Comparison of ENCODE assay signal across 22 cellular contexts in the genomic region with DNA sequence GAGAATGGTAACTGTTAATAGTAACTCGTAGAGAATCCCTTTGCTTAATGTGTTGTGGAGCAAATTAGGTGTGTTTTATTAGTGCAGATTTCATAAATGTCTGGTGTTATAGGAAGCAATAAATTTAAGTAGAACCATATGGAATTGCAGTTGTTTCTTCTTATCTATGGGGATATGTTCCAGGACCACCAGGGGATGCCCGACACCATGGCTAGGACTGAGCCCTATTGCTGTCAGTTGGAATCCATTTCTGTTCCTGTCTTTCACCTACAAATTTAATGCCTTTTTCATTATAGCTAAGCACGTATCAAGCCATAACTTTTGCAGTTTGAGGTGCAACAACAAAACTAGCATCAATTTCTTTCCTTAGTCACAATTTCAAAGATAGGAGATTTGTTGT.
A peak's percentile ranks its signal among the peaks of the same experiment; 100 is the strongest.
DNase-seq lines count a peak whose midpoint lies in the region; ATAC-seq and TF ChIP-seq lines count a peak whose summit lies in the region.
"Had no signal": no experiment of that assay in that cellular context is flagged by ENCODE, and none has a peak within 500 bp of the region (broad histone marks: within the 10 kb centered on the region; RNA-seq: fewer than 3 reads in every experiment).

No MANE protein-coding gene starts in this region.

- no peak overlapping the region for H3K4ac ChIP-seq in IMR-90 (ENCODE audit: low read depth, low read length)

- no peak for DNase-seq in AG09309 (ENCODE audit: low read depth)
- no peak for DNase-seq in IMR-90
- no peak for DNase-seq in astrocyte of the spinal cord (ENCODE audit: low read depth, low spot score)
- DNase-seq in left kidney (ENCODE audit: low read depth, low spot score) = peak; percentile 41
- DNase-seq in kidney tubule cell (ENCODE audit: low spot score) = no peak
- DNase-seq in activated CD4-positive, alpha-beta T cell treated with anti-CD3 and anti-CD28 coated beads for 1 hour = no peak
- DNase-seq in nucleus accumbens (lab: John Stamatoyannopoulos, UW) = no peak
- DNase-seq in EL = no peak
- DNase-seq: activated CD8-positive, alpha-beta T cell treated with anti-CD3 and anti-CD28 coated beads, Interleukin-2, amount 10 ng/mL, durations not matched to agents 7 days and 5 days; activated T-cell treated with anti-CD3 and anti-CD28 coated beads, Interleukin-2, amount 50 U/mL, for 72 hours; DMS 273 treated with DMSO at 0.1 percent for 48 hours; H7; kidney glomerular epithelial cell; NCI-H1092 treated with DMSO at 0.1 percent for 48 hours; NCI-H2171 treated with DMSO at 0.1 percent for 48 hours; NCI-H774; retina; T-helper 1 cell; WERI-Rb-1 had no signal

- no peak overlapping the region for H4K91ac ChIP-seq in IMR-90 (ENCODE audit: insufficient read depth, low read depth, low read length)

- dilution Hi-C loops in IMR-90 (cut with HindIII; ENCODE audit: low sequenced_read_pairs, unreplicated experiment) = no loop called here

- TF ChIP-seq RAD21 in IMR-90 (IDR thresholded peaks at IDR 0.05; ENCODE audit: low read length) = peak; percentile 36; the same call in 1 of the 2 replicates

- H3K79me1 ChIP-seq in IMR-90 (ENCODE audit: low read depth in 1 of 2, low read length in 2 of 2) = no peaks in the 10 kb centered on the region

- BruUV-seq in IMR-90 (replicated peaks; lab: Mats Ljungman, UMichigan) = no TSS peak

- H3K36me3 ChIP-seq in IMR-90 (ENCODE audit: control insufficient read depth, insufficient read depth, low read length) = no peaks in the 10 kb centered on the region
- H3K36me3 ChIP-seq: BLaER1, esophagus muscularis mucosa, WERI-Rb-1 had no signal

- H3K4me3 ChIP-seq in AG09309 (ENCODE audit: control insufficient read depth, low read depth, low read length) (no peak overlapping the region), IMR-90 (ENCODE audit: insufficient read depth, low read depth, low read length) (no peak overlapping the region), astrocyte of the spinal cord (ENCODE audit: low read depth, low read length) (no peak overlapping the region)
- H3K4me3 ChIP-seq: BLaER1, esophagus muscularis mucosa had no signal

- 0% methylated on average over 1 of the region's 3 CpGs; no CpG with 5 or more reads in 1 of the 2 experiments for WGBS in IMR-90 (ENCODE audit: extremely low coverage in 2 of 2, insufficient read length in 1 of 2), 2 experiments

- TF ChIP-seq POLR2A in IMR-90 (IDR thresholded peaks at IDR 0.05; ENCODE audit: low read depth, low read length) = no peak

- H3K18ac ChIP-seq in IMR-90 (ENCODE audit: low read depth, low read length) = no peak overlapping the region

- CTCF ChIA-PET in IMR-90 (lab: Yijun Ruan, JAX) = no interaction called here

- H3K9ac ChIP-seq in IMR-90 (ENCODE audit: low read depth, low read length) = no peak overlapping the region
- H3K9ac ChIP-seq: BLaER1 had no signal

- no peak overlapping the region for H3K4me2 ChIP-seq in IMR-90 (ENCODE audit: low read depth, low read length)
- H3K4me2 ChIP-seq: BLaER1 had no signal

- no peak overlapping the region for H2AFZ ChIP-seq in IMR-90 (replicated peaks; ENCODE audit: low read length, poor library complexity)

- no peaks in the 10 kb centered on the region for H3K9me3 ChIP-seq in IMR-90 (ENCODE audit: control insufficient read depth, insufficient read depth, low read length)
- H3K9me3 ChIP-seq: esophagus muscularis mucosa had no signal

- intact Hi-C loops in IMR-90 (cut with micrococcal nuclease) = no loop called here

- no peak overlapping the region for H2BK15ac ChIP-seq in IMR-90 (ENCODE audit: low read depth, low read length)

- H3K27me3 ChIP-seq in IMR-90 (ENCODE audit: control insufficient read depth, insufficient read depth, low read length) = no peaks in the 10 kb centered on the region
- H3K27me3 ChIP-seq: BLaER1, esophagus muscularis mucosa had no signal

- H3K14ac ChIP-seq in IMR-90 (replicated peaks; ENCODE audit: low read depth, low read length) = no peak overlapping the region

- peak; percentile 39 for TF ChIP-seq CTCF in AG09309 (IDR thresholded peaks at IDR 0.05; ENCODE audit: control insufficient read depth, insufficient read depth, low read depth, low read length, missing control alignments)
- peak; percentile 34 for TF ChIP-seq CTCF in IMR-90 (conservative IDR thresholded peaks at IDR 0.05; ENCODE audit: low read depth, low read length)
- TF ChIP-seq CTCF in astrocyte of the spinal cord (IDR thresholded peaks at IDR 0.05; ENCODE audit: low read depth, low read length) = peak; percentile 8

- no peak overlapping the region for H2AK9ac ChIP-seq in IMR-90 (replicated peaks; ENCODE audit: low read depth, low read length, poor library complexity)

- no peak overlapping the region for H3K27ac ChIP-seq in IMR-90 (ENCODE audit: insufficient read depth, low read length)
- H3K27ac ChIP-seq: BLaER1, esophagus muscularis mucosa, RWPE1, WERI-Rb-1 had no signal

- no peaks in the 10 kb centered on the region for H3K4me1 ChIP-seq in IMR-90 (ENCODE audit: control insufficient read depth, insufficient read depth, low read length)
- H3K4me1 ChIP-seq: BLaER1, esophagus muscularis mucosa had no signal

- H4K20me1 ChIP-seq in IMR-90 (ENCODE audit: insufficient read depth, low read length) = no peaks in the 10 kb centered on the region
- H4K20me1 ChIP-seq: BLaER1 had no signal

- no peak overlapping the region for H4K5ac ChIP-seq in IMR-90 (ENCODE audit: low read depth, low read length)

- no peaks in the 10 kb centered on the region for H3K9me1 ChIP-seq in IMR-90 (ENCODE audit: insufficient read depth, low read length)

- H3K23ac ChIP-seq in IMR-90 (ENCODE audit: low read depth, low read length) = no peak overlapping the region

- no peak overlapping the region for H3K56ac ChIP-seq in IMR-90 (ENCODE audit: extremely low read depth, insufficient read depth, low read length)

- no peak overlapping the region for H2BK20ac ChIP-seq in IMR-90 (ENCODE audit: low read depth, low read length)

- no peak for ATAC-seq in IMR-90 (ENCODE audit: low read depth)
- ATAC-seq: activated CD8-positive, alpha-beta T cell treated with anti-CD3 and anti-CD28 coated beads, Interleukin-2, amount 10 ng/mL, durations not matched to agents 7 days and 5 days; activated T-cell treated with anti-CD3 and anti-CD28 coated beads, Interleukin-2, amount 50 U/mL, for 72 hours had no signal

- H2AK5ac ChIP-seq in IMR-90 (ENCODE audit: low read depth, low read length) = no peak overlapping the region

- no peak overlapping the region for H2BK120ac ChIP-seq in IMR-90 (ENCODE audit: low read depth, low read length)

- H2BK5ac ChIP-seq in IMR-90 (ENCODE audit: low read depth, low read length, poor library complexity, severe bottlenecking) = no peak overlapping the region

- in situ Hi-C loops in IMR-90 (cut with MboI; ENCODE audit: low sequenced_read_pairs) (no loop called here), astrocyte of the spinal cord (cut with HindIII; ENCODE audit: low sequenced_read_pairs) (no loop called here)

- H4K8ac ChIP-seq in IMR-90 (ENCODE audit: low read depth in 2 of 2, low read length in 2 of 2) = no peak overlapping the region

- POLR2A ChIA-PET in IMR-90 (lab: Charles Lee; ENCODE audit: unreplicated experiment) = no interaction called here

TF ChIP-seq in IMR-90, 13 proteins besides CTCF, POLR2A, EP300 and RAD21:
- TF ChIP-seq SMC3 (IDR thresholded peaks at IDR 0.05; ENCODE audit: low read depth, low read length) (no peak), MXI1 (IDR thresholded peaks at IDR 0.05; ENCODE audit: borderline replicate concordance, low read depth, low read length) (no peak), CHD1 (IDR thresholded peaks at IDR 0.05; ENCODE audit: low read depth, low read length) (no peak)
- TF ChIP-seq, protein P1, sequence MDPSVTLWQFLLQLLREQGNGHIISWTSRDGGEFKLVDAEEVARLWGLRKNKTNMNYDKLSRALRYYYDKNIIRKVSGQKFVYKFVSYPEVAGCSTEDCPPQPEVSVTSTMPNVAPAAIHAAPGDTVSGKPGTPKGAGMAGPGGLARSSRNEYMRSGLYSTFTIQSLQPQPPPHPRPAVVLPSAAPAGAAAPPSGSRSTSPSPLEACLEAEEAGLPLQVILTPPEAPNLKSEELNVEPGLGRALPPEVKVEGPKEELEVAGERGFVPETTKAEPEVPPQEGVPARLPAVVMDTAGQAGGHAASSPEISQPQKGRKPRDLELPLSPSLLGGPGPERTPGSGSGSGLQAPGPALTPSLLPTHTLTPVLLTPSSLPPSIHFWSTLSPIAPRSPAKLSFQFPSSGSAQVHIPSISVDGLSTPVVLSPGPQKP (IDR thresholded peaks at IDR 0.05; ENCODE audit: borderline replicate concordance, low read depth, low read length) = no peak
